Comparison of ENCODE assay signal across 11 cellular contexts in genomic region chr4:68119921-68120320, GRCh38. TPM values are rescaled to one million over a fixed set of nuclear protein-coding genes. Genes with fewer than 3 reads are reported as not detected.
"Had no signal": no experiment of that assay in that cellular context is flagged by ENCODE, and none has a peak within 500 bp of the region (broad histone marks: within the 10 kb centered on the region; RNA-seq: fewer than 3 reads in every experiment).

No MANE protein-coding gene starts in this region.

- DNase-seq: GM23248, GOT3, H7, HFFc6, IMR-90, KBM-7 had no signal

- H3K4me1 ChIP-seq: HAP-1 had no signal

- H3K4me3 ChIP-seq: GM23248, HAP-1 had no signal

- H3K9ac ChIP-seq: GM23248 had no signal

- H3K27ac ChIP-seq: GM23248 had no signal

- H2AFZ ChIP-seq: GM23248 had no signal

- ATAC-seq: HCT116 had no signal

- H3K36me3 ChIP-seq: HAP-1 had no signal

- FAIRE-seq: HTR-8/SVneo had no signal

- H3K9me3 ChIP-seq: HAP-1 had no signal

RNA-seq across cellular contexts. Expression of gene TMPRSS11F, which starts 9.7 kb away (rescaled TPM):
- total RNA-seq: GM23248, H4, H7, HFFc6, HT-29, IMR-90 had no signal
- polyA plus RNA-seq: GM23248, IMR-90 had no signal
